ENCODE assay signal across 13 cellular contexts in the genomic region with DNA sequence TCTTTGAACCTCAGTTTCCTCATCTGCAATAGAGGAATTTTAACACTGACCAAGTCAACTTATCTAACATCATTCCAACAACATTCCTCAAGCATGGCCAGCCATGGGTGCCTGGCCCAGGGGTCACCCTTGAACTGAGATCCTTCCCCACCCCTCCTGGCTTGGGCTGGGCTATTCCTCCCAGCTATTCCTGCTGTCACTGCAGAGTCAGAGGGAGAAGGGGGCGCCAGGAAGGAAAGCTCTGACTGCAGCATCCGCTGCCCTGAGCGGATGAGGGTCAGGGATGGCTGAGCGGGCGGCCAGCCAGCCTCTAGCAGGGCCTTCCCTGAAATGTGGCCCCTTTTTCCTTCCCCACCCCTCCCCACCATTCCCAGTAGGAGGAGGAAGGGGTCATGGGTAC. TPM values are rescaled to one million over a fixed set of nuclear protein-coding genes. Genes with fewer than 3 reads are reported as not detected.
DNase-seq lines count a peak whose midpoint lies in the region; ATAC-seq and TF ChIP-seq lines count a peak whose summit lies in the region.
"Had no signal": no experiment of that assay in that cellular context is flagged by ENCODE, and none has a peak within 500 bp of the region (broad histone marks: within the 10 kb centered on the region; RNA-seq: fewer than 3 reads in every experiment).

No MANE protein-coding gene starts in this region.

- TF ChIP-seq CTCF in GM10266 (IDR thresholded peaks at IDR 0.05; ENCODE audit: control insufficient read depth, insufficient read depth, low read depth, missing control alignments) (no peak), choroid plexus epithelial cell (conservative IDR thresholded peaks at IDR 0.05; ENCODE audit: low read depth, low read length) (no peak), sigmoid colon (IDR thresholded peaks at IDR 0.05) (no peak)

- ATAC-seq in HG02678 (IDR thresholded peaks at IDR 0.05; ENCODE audit: unreplicated experiment) (no peak), HG03280 (IDR thresholded peaks at IDR 0.05; ENCODE audit: unreplicated experiment) (no peak), esophagus mucosa (no peak)

- H3K9me3 ChIP-seq in sigmoid colon: no peaks in the 10 kb centered on the region

- peaks cover 0 to 11% (median 4%) of the 10 kb centered on the region in 4 donors for H3K36me3 ChIP-seq in sigmoid colon

- no peak for TF ChIP-seq POLR2A in sigmoid colon (IDR thresholded peaks at IDR 0.05)

- TF ChIP-seq EP300 in sigmoid colon (IDR thresholded peaks at IDR 0.05): no peak

- WGBS in sigmoid colon, 2 donors: 86% methylated on average over 5 of the region's 5 CpGs

- no peaks in the 10 kb centered on the region for H3K27me3 ChIP-seq in sigmoid colon

- intact Hi-C loops in sigmoid colon (cut with DNase I): no loop called here

- peak; percentile 5 for DNase-seq in GM10266 (ENCODE audit: extremely low spot score)
- peak; percentile 50 for DNase-seq in choroid plexus epithelial cell (ENCODE audit: low read depth)
- peak; percentile 75 for DNase-seq in left kidney (ENCODE audit: low read depth, low spot score)
- peak; percentile 70 for DNase-seq in sigmoid colon
- DNase-seq in DMS153 (lab: John Stamatoyannopoulos, UW): no peak
- DNase-seq: activated CD4-positive, alpha-beta T cell treated with anti-CD3 and anti-CD28 coated beads, Interleukin-2, amount 50 U/mL, for 48 hours; effector memory CD4-positive, alpha-beta T cell; NCI-H446 treated with DMSO at 0.1 percent for 48 hours; retina had no signal

- H3K4me1 ChIP-seq in sigmoid colon: peaks cover 0 to 79% (median 73%) of the 10 kb centered on the region in 4 donors

- peak overlapping the region; percentile 94 to 98 (median 96) for H3K27ac ChIP-seq in sigmoid colon

- H3K4me3 ChIP-seq in choroid plexus epithelial cell (ENCODE audit: low read depth, low read length): no peak overlapping the region
- peak overlapping the region in 3 of 4 donors; percentile 26 to 67 (median 42) for H3K4me3 ChIP-seq in sigmoid colon

RNA-seq across cellular contexts. Expression of gene TINAGL1, which starts 3.1 kb away (rescaled TPM):
- 100 to 1,000 TPM in 3 of 4 donors, 10 to 100 TPM in 1; 62.9 to 238 (median 132) TPM for total RNA-seq in sigmoid colon
- 10 to 100 TPM; 21.0 to 87.9 (median 40.9) TPM for polyA plus RNA-seq in sigmoid colon
- 15.9 TPM for total RNA-seq in esophagus mucosa

RNA-seq across cellular contexts. Expression of gene HCRTR1, which starts 38.1 kb away (rescaled TPM):
- total RNA-seq in sigmoid colon (not detected), esophagus mucosa (not detected)
- under 1 TPM in 1 of 3 donors, not detected in 2; 0.03 TPM for polyA plus RNA-seq in sigmoid colon
- total RNA-seq: M059J had no signal
